ENCODE assay signal across 9 cellular contexts in the genomic region with DNA sequence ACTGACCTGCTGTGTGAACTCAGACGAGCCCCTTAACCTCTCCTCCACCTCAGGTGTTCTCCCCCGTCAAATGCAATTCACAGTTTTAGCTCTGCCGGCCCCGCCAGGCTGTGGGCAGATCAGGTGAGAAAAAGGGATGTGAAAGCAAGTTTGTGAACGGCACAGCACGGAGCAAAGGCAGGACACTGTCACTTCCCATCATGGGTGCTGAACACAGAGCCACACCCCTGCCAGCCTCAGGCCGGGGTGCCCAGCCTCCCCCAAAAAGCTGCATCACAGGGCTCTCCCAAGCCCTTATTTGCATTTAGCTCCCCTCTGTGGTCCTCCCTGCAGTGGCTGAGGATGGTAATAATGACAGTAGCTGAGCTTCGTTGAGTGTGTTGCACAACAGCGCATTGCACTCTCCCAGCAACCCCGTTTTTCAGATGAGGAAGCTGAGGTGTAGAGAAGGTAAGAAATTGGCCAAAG.
A peak's percentile ranks its signal among the peaks of the same experiment; 100 is the strongest.
DNase-seq lines count a peak whose midpoint lies in the region; ATAC-seq and TF ChIP-seq lines count a peak whose summit lies in the region.
"Had no signal": no experiment of that assay in that cellular context is flagged by ENCODE, and none has a peak within 500 bp of the region (broad histone marks: within the 10 kb centered on the region; RNA-seq: fewer than 3 reads in every experiment).

No MANE protein-coding gene starts in this region.

- TF ChIP-seq CTCF in progenitor cell of endocrine pancreas (IDR thresholded peaks at IDR 0.05; ENCODE audit: unreplicated experiment) (no peak), Calu3 (IDR thresholded peaks at IDR 0.05; ENCODE audit: unreplicated experiment) (no peak)

- peak overlapping the region in 1 of 11 experiments; percentile 12; a peak in 1 of 22 replicates for H3K27ac ChIP-seq in BLaER1 treated with 17β-estradiol and CSF1 and Interleukin-3, amounts not matched to agents 10 nM and 100 nM
- H3K27ac ChIP-seq in GM23248 = no peak overlapping the region

- peaks cover 26% of the 10 kb centered on the region for H3K4me1 Mint-ChIP-seq in activated T-helper 1 cell treated with anti-CD3 and anti-CD28 coated beads, Interleukin-12 subunit alpha, Interleukin-12 subunit beta, Interleukin-2, Interleukin-4 antibody, amounts not matched to agents 30 ng/mL and 10 ng/mL and 1 ng/mL, durations not matched to agents 14 hours and 24 hours and 36 hours (ENCODE audit: low read depth)
- H3K4me1 Mint-ChIP-seq in progenitor cell of endocrine pancreas (ENCODE audit: low read depth) = no peaks in the 10 kb centered on the region
- H3K4me1 Mint-ChIP-seq in Calu3 (ENCODE audit: low read depth, unreplicated experiment) = no peaks in the 10 kb centered on the region

- H3K9ac ChIP-seq in BLaER1 treated with 17β-estradiol and CSF1 and Interleukin-3, amounts not matched to agents 10 nM and 100 nM = no peak overlapping the region; a peak in 1 of 22 replicates
- H3K9ac ChIP-seq in GM23248 = no peak overlapping the region

- 61 to 68% methylated on average over 10 of the region's 10 CpGs for WGBS in GM23248 (ENCODE audit: low coverage in 1 of 2, low lambda C conversion rate in 2 of 2, missing lambda C conversion rate in 2 of 2), 2 experiments

- peaks cover 36 to 61% (median 51%) of the 10 kb centered on the region in 10 experiments for H3K4me1 ChIP-seq in BLaER1 treated with 17β-estradiol and CSF1 and Interleukin-3, amounts not matched to agents 10 nM and 100 nM
- H3K4me1 ChIP-seq in GM23248 (ENCODE audit: insufficient read depth) = peaks cover 13% of the 10 kb centered on the region

- peaks cover 0 to 2% (median 0%) of the 10 kb centered on the region in 11 experiments; a peak in 3 of 22 replicates for H3K9me3 ChIP-seq in BLaER1 treated with 17β-estradiol and CSF1 and Interleukin-3, amounts not matched to agents 10 nM and 100 nM (replicated peaks in 1 of 11)
- H3K9me3 ChIP-seq in GM23248 (ENCODE audit: low read depth) = no peaks in the 10 kb centered on the region

- H3K36me3 ChIP-seq in BLaER1 treated with 17β-estradiol and CSF1 and Interleukin-3, amounts not matched to agents 10 nM and 100 nM = no peaks in the 10 kb centered on the region
- no peaks in the 10 kb centered on the region for H3K36me3 ChIP-seq in GM23248 (ENCODE audit: low read depth)

- no peak for DNase-seq in activated T-helper 1 cell treated with anti-CD3 and anti-CD28 coated beads, Interleukin-12 subunit alpha, Interleukin-12 subunit beta, Interleukin-2, Interleukin-4 antibody, amounts not matched to agents 30 ng/mL and 10 ng/mL and 1 ng/mL, durations not matched to agents 14 hours and 24 hours and 36 hours (ENCODE audit: low spot score)
- DNase-seq in progenitor cell of endocrine pancreas (ENCODE audit: low spot score, unreplicated experiment) (no peak), Calu3 (no peak), GM23248 (no peak), DMS153 treated with DMSO at 0.1 percent for 48 hours (lab: John Stamatoyannopoulos, UW; ENCODE audit: unreplicated experiment) (no peak)
- DNase-seq: NCI-H446 treated with DMSO at 0.1 percent for 48 hours had no signal

- peaks cover 0 to 25% (median 16%) of the 10 kb centered on the region in 11 experiments; a peak in 12 of 22 replicates for H4K20me1 ChIP-seq in BLaER1 treated with 17β-estradiol and CSF1 and Interleukin-3, amounts not matched to agents 10 nM and 100 nM
- no peaks in the 10 kb centered on the region for H4K20me1 ChIP-seq in GM23248 (ENCODE audit: insufficient read depth)

- peaks cover 2% of the 10 kb centered on the region for H3K36me3 Mint-ChIP-seq in activated T-helper 1 cell treated with anti-CD3 and anti-CD28 coated beads, Interleukin-12 subunit alpha, Interleukin-12 subunit beta, Interleukin-2, Interleukin-4 antibody, amounts not matched to agents 30 ng/mL and 10 ng/mL and 1 ng/mL, durations not matched to agents 14 hours and 24 hours and 36 hours (ENCODE audit: low read depth)
- no peaks in the 10 kb centered on the region for H3K36me3 Mint-ChIP-seq in progenitor cell of endocrine pancreas (ENCODE audit: insufficient read depth)
- no peaks in the 10 kb centered on the region for H3K36me3 Mint-ChIP-seq in Calu3 (ENCODE audit: insufficient read depth, unreplicated experiment)

- ATAC-seq in GM19351 (IDR thresholded peaks at IDR 0.05; ENCODE audit: unreplicated experiment) = peak; percentile 89
- ATAC-seq in HG03175 (IDR thresholded peaks at IDR 0.05; ENCODE audit: unreplicated experiment) = peak; percentile 92

- CTCF ChIA-PET in Calu3 (lab: Charles Lee) = interaction anchor here (0.6 kb wide), 1 partner anchor 113 kb away, joined by 3 read pairs; no protein-coding TSS in a partner anchor

- H3K79me2 ChIP-seq in GM23248 (ENCODE audit: insufficient read depth) = no peaks in the 10 kb centered on the region

- H3F3A ChIP-seq in GM23248 (ENCODE audit: insufficient read depth) = peaks cover 13% of the 10 kb centered on the region; the same call in 1 of the 2 replicates

- peaks cover 0 to 72% (median 22%) of the 10 kb centered on the region in 11 experiments; a peak in 16 of 22 replicates for H3K27me3 ChIP-seq in BLaER1 treated with 17β-estradiol and CSF1 and Interleukin-3, amounts not matched to agents 10 nM and 100 nM
- peaks cover 36% of the 10 kb centered on the region for H3K27me3 ChIP-seq in GM23248 (replicated peaks; ENCODE audit: insufficient read depth)

- H3K4me3 Mint-ChIP-seq in activated T-helper 1 cell treated with anti-CD3 and anti-CD28 coated beads, Interleukin-12 subunit alpha, Interleukin-12 subunit beta, Interleukin-2, Interleukin-4 antibody, amounts not matched to agents 30 ng/mL and 10 ng/mL and 1 ng/mL, durations not matched to agents 14 hours and 24 hours and 36 hours = peak overlapping the region; percentile 6
- H3K4me3 Mint-ChIP-seq in progenitor cell of endocrine pancreas (ENCODE audit: low read depth) = no peak overlapping the region
- H3K4me3 Mint-ChIP-seq in Calu3 (ENCODE audit: low read depth, unreplicated experiment) = no peak overlapping the region

- no peaks in the 10 kb centered on the region for H3K9me3 Mint-ChIP-seq in activated T-helper 1 cell treated with anti-CD3 and anti-CD28 coated beads, Interleukin-12 subunit alpha, Interleukin-12 subunit beta, Interleukin-2, Interleukin-4 antibody, amounts not matched to agents 30 ng/mL and 10 ng/mL and 1 ng/mL, durations not matched to agents 14 hours and 24 hours and 36 hours
- H3K9me3 Mint-ChIP-seq in progenitor cell of endocrine pancreas (ENCODE audit: low read depth) = no peaks in the 10 kb centered on the region
- H3K9me3 Mint-ChIP-seq in Calu3 (ENCODE audit: low read depth, unreplicated experiment) = no peaks in the 10 kb centered on the region

- no peak overlapping the region for H2AFZ ChIP-seq in GM23248

- in situ Hi-C loops in GM23248 (cut with MboI) = no loop called here

- no peak overlapping the region for H3K4me3 ChIP-seq in BLaER1 treated with 17β-estradiol and CSF1 and Interleukin-3, amounts not matched to agents 10 nM and 100 nM
- H3K4me3 ChIP-seq in GM23248 = no peak overlapping the region

- intact Hi-C loops in activated T-helper 1 cell treated with anti-CD3 and anti-CD28 coated beads, Interleukin-12 subunit alpha, Interleukin-12 subunit beta, Interleukin-2, Interleukin-4 antibody, amounts not matched to agents 30 ng/mL and 10 ng/mL and 1 ng/mL, durations not matched to agents 14 hours and 24 hours and 36 hours (cut with micrococcal nuclease) = no loop called here
- intact Hi-C loops in Calu3 (cut with micrococcal nuclease; ENCODE audit: unreplicated experiment) = no loop called here

- BruUV-seq in Calu3 (replicated peaks; lab: Mats Ljungman, UMichigan) = no TSS peak

- H3K9me2 ChIP-seq in GM23248 (ENCODE audit: insufficient read depth) = no peaks in the 10 kb centered on the region

- peaks cover 20% of the 10 kb centered on the region for H3K27me3 Mint-ChIP-seq in activated T-helper 1 cell treated with anti-CD3 and anti-CD28 coated beads, Interleukin-12 subunit alpha, Interleukin-12 subunit beta, Interleukin-2, Interleukin-4 antibody, amounts not matched to agents 30 ng/mL and 10 ng/mL and 1 ng/mL, durations not matched to agents 14 hours and 24 hours and 36 hours (ENCODE audit: insufficient read depth)
- H3K27me3 Mint-ChIP-seq in progenitor cell of endocrine pancreas (peaks cover 21% of the 10 kb centered on the region), Calu3 (ENCODE audit: unreplicated experiment) (peaks cover 79% of the 10 kb centered on the region)

- no peak overlapping the region for H3K27ac Mint-ChIP-seq in activated T-helper 1 cell treated with anti-CD3 and anti-CD28 coated beads, Interleukin-12 subunit alpha, Interleukin-12 subunit beta, Interleukin-2, Interleukin-4 antibody, amounts not matched to agents 30 ng/mL and 10 ng/mL and 1 ng/mL, durations not matched to agents 14 hours and 24 hours and 36 hours
- H3K27ac Mint-ChIP-seq in progenitor cell of endocrine pancreas (no peak overlapping the region), Calu3 (ENCODE audit: unreplicated experiment) (no peak overlapping the region)

- peak overlapping the region; percentile 56 to 91 (median 78) for H3K4me2 ChIP-seq in BLaER1 treated with 17β-estradiol and CSF1 and Interleukin-3, amounts not matched to agents 10 nM and 100 nM
- no peak overlapping the region for H3K4me2 ChIP-seq in GM23248 (ENCODE audit: unreplicated experiment)
